Comparison of ENCODE assay signal across 9 cellular contexts in the genomic region with DNA sequence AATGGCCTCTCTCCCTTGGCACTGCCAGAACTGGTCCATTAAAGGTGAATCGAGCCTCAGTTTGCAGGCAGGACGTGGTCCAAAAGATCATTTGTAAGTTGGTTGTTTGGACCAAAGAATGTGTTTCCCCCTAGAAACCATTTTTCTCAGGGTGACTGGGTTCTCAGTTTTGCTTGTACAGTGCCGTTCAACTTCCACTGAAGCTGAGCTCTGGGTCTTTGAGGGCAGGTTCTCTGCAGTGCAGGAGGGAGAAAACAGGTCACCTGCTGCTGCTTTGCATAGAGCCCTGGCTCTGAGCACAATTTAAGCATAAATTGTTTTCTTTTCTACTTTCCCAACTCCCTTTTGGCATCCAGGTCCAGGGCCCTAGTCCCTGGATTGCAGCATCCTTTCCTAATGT. TPM values are rescaled to one million over a fixed set of nuclear protein-coding genes. Genes with fewer than 3 reads are reported as not detected.
DNase-seq lines count a peak whose midpoint lies in the region; ATAC-seq and TF ChIP-seq lines count a peak whose summit lies in the region.
"Had no signal": no experiment of that assay in that cellular context is flagged by ENCODE, and none has a peak within 500 bp of the region (broad histone marks: within the 10 kb centered on the region; RNA-seq: fewer than 3 reads in every experiment).

No MANE protein-coding gene starts in this region.

- no peaks in the 10 kb centered on the region for H3K27me3 ChIP-seq in KMS-11 (ENCODE audit: insufficient read depth, low read depth)
- H3K27me3 ChIP-seq: gastroesophageal sphincter had no signal

- peak overlapping the region; percentile 70 for H3K4me3 Mint-ChIP-seq in activated CD4-positive, alpha-beta T cell treated with anti-CD3 and anti-CD28 coated beads, Interleukin-2, amount 10 ng/mL, durations not matched to agents 7 days and 5 days
- H3K4me3 Mint-ChIP-seq in central memory CD8-positive, alpha-beta T cell, result peak overlapping the region; percentile 74

- no peaks in the 10 kb centered on the region for H3K27me3 Mint-ChIP-seq in activated CD4-positive, alpha-beta T cell treated with anti-CD3 and anti-CD28 coated beads, Interleukin-2, amount 10 ng/mL, durations not matched to agents 7 days and 5 days
- no peaks in the 10 kb centered on the region for H3K27me3 Mint-ChIP-seq in central memory CD8-positive, alpha-beta T cell

- H3K36me3 Mint-ChIP-seq in activated CD4-positive, alpha-beta T cell treated with anti-CD3 and anti-CD28 coated beads, Interleukin-2, amount 10 ng/mL, durations not matched to agents 7 days and 5 days (ENCODE audit: low read depth), result peaks cover 18% of the 10 kb centered on the region
- peaks cover 12% of the 10 kb centered on the region for H3K36me3 Mint-ChIP-seq in central memory CD8-positive, alpha-beta T cell (ENCODE audit: insufficient read depth)

- H3K36me3 ChIP-seq in KMS-11 (ENCODE audit: insufficient read depth), result no peaks in the 10 kb centered on the region
- H3K36me3 ChIP-seq: gastroesophageal sphincter had no signal

- no peak overlapping the region for H3K4me3 ChIP-seq in KMS-11 (IDR thresholded peaks at IDR 0.05; ENCODE audit: insufficient read depth, low read depth, low read length)
- H3K4me3 ChIP-seq: gastroesophageal sphincter had no signal

- CTCF ChIA-PET in activated CD4-positive, alpha-beta T cell treated with anti-CD3 and anti-CD28 coated beads, Interleukin-2, amount 10 ng/mL, durations not matched to agents 7 days and 5 days (lab: Charles Lee), result interaction anchor here (1.1 to 2.8 kb wide), 2 partner anchors 11 to 34 kb away, joined by 3 to 10 read pairs; no protein-coding TSS in a partner anchor

- peak; percentile 58 for DNase-seq in activated CD4-positive, alpha-beta T cell treated with anti-CD3 and anti-CD28 coated beads, Interleukin-2, amount 10 ng/mL, durations not matched to agents 7 days and 5 days
- no peak for DNase-seq in activated CD4-positive, alpha-beta T cell treated with anti-CD3 and anti-CD28 coated beads for 4 hours
- DNase-seq in central memory CD8-positive, alpha-beta T cell (ENCODE audit: low spot score in 2 of 2), result no peak
- DNase-seq in stimulated activated naive CD8-positive, alpha-beta T cell treated with anti-CD3 and anti-CD28 coated beads, Interleukin-15, Interleukin-2, amounts not matched to agents 100 U/mL and 50 U/mL, for 24 hours, result no peak
- DNase-seq in D341Med (ENCODE audit: low spot score) (no peak), ureter (ENCODE audit: low spot score) (no peak), KG1 (lab: John Stamatoyannopoulos, UW) (no peak)

- TF ChIP-seq CTCF in KMS-11 (conservative IDR thresholded peaks at IDR 0.05; ENCODE audit: low read depth, low read length), result no peak

- H3K9ac ChIP-seq in KMS-11, result peak overlapping the region; percentile 65

- H3K4me1 Mint-ChIP-seq in activated CD4-positive, alpha-beta T cell treated with anti-CD3 and anti-CD28 coated beads, Interleukin-2, amount 10 ng/mL, durations not matched to agents 7 days and 5 days, result peaks cover 59% of the 10 kb centered on the region
- H3K4me1 Mint-ChIP-seq in central memory CD8-positive, alpha-beta T cell, result peaks cover 47% of the 10 kb centered on the region

- H3K9me3 Mint-ChIP-seq in activated CD4-positive, alpha-beta T cell treated with anti-CD3 and anti-CD28 coated beads, Interleukin-2, amount 10 ng/mL, durations not matched to agents 7 days and 5 days, result no peaks in the 10 kb centered on the region
- no peaks in the 10 kb centered on the region for H3K9me3 Mint-ChIP-seq in central memory CD8-positive, alpha-beta T cell

- H2AFZ ChIP-seq in KMS-11 (ENCODE audit: low read depth), result peak overlapping the region; percentile 60; the same call in 1 of the 2 replicates

- no peaks in the 10 kb centered on the region for H3K79me2 ChIP-seq in KMS-11 (ENCODE audit: insufficient read depth, low read depth)

- H3K27ac Mint-ChIP-seq in activated CD4-positive, alpha-beta T cell treated with anti-CD3 and anti-CD28 coated beads, Interleukin-2, amount 10 ng/mL, durations not matched to agents 7 days and 5 days, result peak overlapping the region; percentile 98
- peak overlapping the region; percentile 97 for H3K27ac Mint-ChIP-seq in central memory CD8-positive, alpha-beta T cell (ENCODE audit: low read depth)

- no peaks in the 10 kb centered on the region for H4K20me1 ChIP-seq in KMS-11 (ENCODE audit: insufficient read depth)

- H3K4me1 ChIP-seq in KMS-11 (ENCODE audit: low read depth, poor library complexity, severe bottlenecking), result peaks cover 70% of the 10 kb centered on the region

- H3K27ac ChIP-seq in KMS-11, result peak overlapping the region; percentile 95

- POLR2A ChIA-PET in activated CD4-positive, alpha-beta T cell treated with anti-CD3 and anti-CD28 coated beads, Interleukin-2, amount 10 ng/mL, durations not matched to agents 7 days and 5 days (lab: Charles Lee), result interaction anchor here (0.7 to 1.8 kb wide), 2 partner anchors 9 to 786 kb away, joined by 4 to 7 read pairs; a partner anchor contains a TSS

- ATAC-seq in central memory CD8-positive, alpha-beta T cell (replicated peaks; ENCODE audit: extremely low read depth, poor library complexity, severe bottlenecking), result no peak
- ATAC-seq in stimulated activated naive CD8-positive, alpha-beta T cell treated with anti-CD3 and anti-CD28 coated beads, Interleukin-15, Interleukin-2, amounts not matched to agents 100 U/mL and 50 U/mL, for 24 hours, result peak; percentile 37
- ATAC-seq: gastroesophageal sphincter had no signal

- peak overlapping the region; percentile 99 for H3K4me2 ChIP-seq in KMS-11

RNA-seq across cellular contexts. Expression of a gene that starts 8.9 kb away (rescaled TPM):
- 10 to 100 TPM; 72.5 to 82.3 TPM for total RNA-seq in activated CD4-positive, alpha-beta T cell treated with anti-CD3 and anti-CD28 coated beads, Interleukin-2, amount 10 ng/mL, durations not matched to agents 7 days and 5 days
- total RNA-seq in ureter, result 83.2 TPM

RNA-seq across cellular contexts. Expression of a gene that starts 52.0 kb away (rescaled TPM):
- 1 to 10 TPM; 5.6 to 6.8 TPM for total RNA-seq in activated CD4-positive, alpha-beta T cell treated with anti-CD3 and anti-CD28 coated beads, Interleukin-2, amount 10 ng/mL, durations not matched to agents 7 days and 5 days
- 3.0 TPM for total RNA-seq in ureter

RNA-seq across cellular contexts. Expression of a gene that starts 52.4 kb away (rescaled TPM):
- 10 to 100 TPM; 11.7 to 13.8 TPM for total RNA-seq in activated CD4-positive, alpha-beta T cell treated with anti-CD3 and anti-CD28 coated beads, Interleukin-2, amount 10 ng/mL, durations not matched to agents 7 days and 5 days
- 19.4 TPM for total RNA-seq in ureter
